ENCODE assay signal across 13 cellular contexts in the genomic region with DNA sequence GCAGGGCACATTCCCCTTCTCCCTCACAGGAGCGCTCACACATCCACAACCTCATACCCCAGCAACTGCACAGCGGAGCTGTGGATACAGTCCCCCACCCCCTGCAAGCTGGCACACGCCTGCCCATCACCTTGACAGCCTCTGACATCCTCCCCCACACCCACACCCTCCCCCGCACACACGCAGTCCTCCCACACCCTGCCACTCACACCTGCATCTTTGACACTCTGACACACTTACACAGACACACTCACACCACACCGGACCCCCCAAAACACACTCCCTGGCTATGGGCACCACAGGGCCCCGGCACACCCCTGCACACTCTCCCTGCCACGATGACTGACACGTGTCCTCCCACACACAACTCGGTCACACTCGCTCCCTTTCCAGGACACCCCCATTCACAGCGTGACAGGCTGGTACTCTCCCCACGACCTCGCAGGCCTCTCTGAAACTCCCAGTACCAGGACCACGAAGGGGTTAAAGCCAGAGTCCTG. TPM values are rescaled to one million over a fixed set of nuclear protein-coding genes. Genes with fewer than 3 reads are reported as not detected.
A peak's percentile ranks its signal among the peaks of the same experiment; 100 is the strongest.
DNase-seq lines count a peak whose midpoint lies in the region; TF ChIP-seq lines count a peak whose summit lies in the region.
"Had no signal": no experiment of that assay in that cellular context is flagged by ENCODE, and none has a peak within 500 bp of the region (broad histone marks: within the 10 kb centered on the region; RNA-seq: fewer than 3 reads in every experiment).

No MANE protein-coding gene starts in this region.

- TF ChIP-seq CTCF in coronary artery (IDR thresholded peaks at IDR 0.05) (no peak), nephron (IDR thresholded peaks at IDR 0.05; ENCODE audit: unreplicated experiment in 3 of 3) (no peak)

- no peak overlapping the region for H3K4me3 ChIP-seq in CD4-positive, alpha-beta memory T cell (ENCODE audit: low read length in 2 of 2)
- H3K4me3 ChIP-seq in H7 (ENCODE audit: insufficient read depth, low read depth, low read length), result peak overlapping the region; percentile 69; the same call in 1 of the 2 replicates
- H3K4me3 ChIP-seq in coronary artery, result peak overlapping the region; percentile 64
- H3K4me3 ChIP-seq in effector memory CD4-positive, alpha-beta T cell (ENCODE audit: insufficient read depth, low read depth, low read length, poor library complexity, severe bottlenecking), result no peak overlapping the region

- H3K9me3 Mint-ChIP-seq in CD4-positive, alpha-beta memory T cell, result no peaks in the 10 kb centered on the region
- H3K9me3 Mint-ChIP-seq in nephron, result no peaks in the 10 kb centered on the region

- peaks cover 25% of the 10 kb centered on the region for H3K4me1 ChIP-seq in CD4-positive, alpha-beta memory T cell (ENCODE audit: insufficient read depth, low read length)
- peaks cover 21% of the 10 kb centered on the region for H3K4me1 ChIP-seq in effector memory CD4-positive, alpha-beta T cell (ENCODE audit: control insufficient read depth, insufficient read depth, low read length, poor library complexity, severe bottlenecking)

- peaks cover 14 to 34% (median 23%) of the 10 kb centered on the region in 4 donors for H3K4me1 Mint-ChIP-seq in CD4-positive, alpha-beta memory T cell
- H3K4me1 Mint-ChIP-seq in nephron, result peaks cover 34% of the 10 kb centered on the region

- H3K36me3 ChIP-seq in CD4-positive, alpha-beta memory T cell (ENCODE audit: insufficient read depth, low read length), result no peaks in the 10 kb centered on the region
- H3K36me3 ChIP-seq in H7 (replicated peaks; ENCODE audit: control insufficient read depth, insufficient read depth, low read length), result no peaks in the 10 kb centered on the region
- no peaks in the 10 kb centered on the region for H3K36me3 ChIP-seq in effector memory CD4-positive, alpha-beta T cell (ENCODE audit: control insufficient read depth, insufficient read depth, low read length)
- H3K36me3 ChIP-seq: gastrocnemius medialis had no signal

- H3K4me3 Mint-ChIP-seq in CD4-positive, alpha-beta memory T cell, result peak overlapping the region in 5 of 8 donors; percentile 10 to 52 (median 34)
- peak overlapping the region; percentile 80 to 83 (median 81) for H3K4me3 Mint-ChIP-seq in nephron

- H3K36me3 Mint-ChIP-seq in CD4-positive, alpha-beta memory T cell, result peaks cover 0 to 1% of the 10 kb centered on the region in 2 donors
- no peaks in the 10 kb centered on the region for H3K36me3 Mint-ChIP-seq in nephron (ENCODE audit: low read depth)

- POLR2A ChIA-PET in CD4-positive, alpha-beta memory T cell (lab: Charles Lee; ENCODE audit: partially characterized antibody), result no interaction called here

- H3K9me3 ChIP-seq in CD4-positive, alpha-beta memory T cell (ENCODE audit: control insufficient read depth in 1 of 2, low read length in 2 of 2), result no peaks in the 10 kb centered on the region
- H3K9me3 ChIP-seq in effector memory CD4-positive, alpha-beta T cell (ENCODE audit: control insufficient read depth, low read length), result no peaks in the 10 kb centered on the region
- H3K9me3 ChIP-seq: gastrocnemius medialis had no signal

- H3K27me3 ChIP-seq in CD4-positive, alpha-beta memory T cell (ENCODE audit: insufficient read depth, low read length), result peaks cover 19% of the 10 kb centered on the region
- H3K27me3 ChIP-seq in H7 (ENCODE audit: control insufficient read depth, insufficient read depth, low read length), result peaks cover 53% of the 10 kb centered on the region
- peaks cover 31% of the 10 kb centered on the region for H3K27me3 ChIP-seq in effector memory CD4-positive, alpha-beta T cell (replicated peaks; ENCODE audit: control insufficient read depth, insufficient read depth, low read length, poor library complexity, severe bottlenecking)

- no peak for DNase-seq in CD4-positive, alpha-beta memory T cell
- no peak for DNase-seq in H7
- DNase-seq in coronary artery (ENCODE audit: low spot score), result no peak
- no peak for DNase-seq in GDM1 (lab: John Stamatoyannopoulos, UW)
- no peak for DNase-seq in hepatic stellate cell (ENCODE audit: low spot score)
- no peak for DNase-seq in effector memory CD4-positive, alpha-beta T cell
- DNase-seq: cerebellar nuclear complex, gastrocnemius medialis, Karpas-422, SIG-M5 had no signal

- H3K27ac Mint-ChIP-seq in CD4-positive, alpha-beta memory T cell, result no peak overlapping the region
- H3K27ac Mint-ChIP-seq in nephron, result peak overlapping the region in 2 of 3 experiments; percentile 4 to 37

- CTCF ChIA-PET in CD4-positive, alpha-beta memory T cell (lab: Charles Lee; ENCODE audit: partially characterized antibody), result interaction anchor here (1.1 to 9.5 kb wide), 5 partner anchors 7 to 220 kb away, joined by 3 to 114 read pairs (median 87); no protein-coding TSS in a partner anchor

- intact Hi-C loops in CD4-positive, alpha-beta memory T cell (cut with micrococcal nuclease), result no loop called here

- H3K27me3 Mint-ChIP-seq in CD4-positive, alpha-beta memory T cell, result peaks cover 23 to 32% of the 10 kb centered on the region in 2 donors
- peaks cover 75% of the 10 kb centered on the region for H3K27me3 Mint-ChIP-seq in nephron (ENCODE audit: low read depth)

- H3K27ac ChIP-seq in CD4-positive, alpha-beta memory T cell (ENCODE audit: low read depth, low read length), result no peak overlapping the region
- no peak overlapping the region for H3K27ac ChIP-seq in coronary artery
- no peak overlapping the region for H3K27ac ChIP-seq in effector memory CD4-positive, alpha-beta T cell (ENCODE audit: insufficient read depth, low read length, poor library complexity, severe bottlenecking)
- H3K27ac ChIP-seq: gastrocnemius medialis had no signal

RNA-seq across cellular contexts. Expression of a gene that starts 0.5 kb away (rescaled TPM):
- not detected for total RNA-seq in CD4-positive, alpha-beta memory T cell
- polyA plus RNA-seq in CD4-positive, alpha-beta memory T cell, result not detected
- total RNA-seq in H7 (2014; rRNA removed; shearing (Covaris generic)), result 8.3 and 11.8 TPM in 2 replicates

RNA-seq across cellular contexts. Expression of a gene that starts 10.7 kb away (rescaled TPM):
- total RNA-seq in CD4-positive, alpha-beta memory T cell, result 100 to 1,000 TPM; 105 to 110 TPM
- polyA plus RNA-seq in CD4-positive, alpha-beta memory T cell, result 10 to 100 TPM; 42.2 to 43.2 TPM
- total RNA-seq in H7 (2014; rRNA removed; shearing (Covaris generic)), result 55.6 and 66.3 TPM in 2 replicates

RNA-seq across cellular contexts. Expression of a gene that starts 18.5 kb away (rescaled TPM):
- total RNA-seq in CD4-positive, alpha-beta memory T cell, result not detected
- polyA plus RNA-seq in CD4-positive, alpha-beta memory T cell, result under 1 TPM in 1 of 2 donors, not detected in 1; 0.06 TPM
- total RNA-seq in H7 (2014; rRNA removed; shearing (Covaris generic)), result not detected in 2 replicates
- total RNA-seq: gastrocnemius medialis, mucosa of gallbladder, NCI-H460 had no signal

RNA-seq across cellular contexts. Expression of a gene that starts 38.9 kb away (rescaled TPM):
- total RNA-seq in CD4-positive, alpha-beta memory T cell, result 1 to 10 TPM; 5.9 to 6.3 TPM
- under 1 TPM in 1 of 2 donors, not detected in 1; 0.14 TPM for polyA plus RNA-seq in CD4-positive, alpha-beta memory T cell
- total RNA-seq in H7 (2014; rRNA removed; shearing (Covaris generic)), result 0.69 and 2.7 TPM in 2 replicates

RNA-seq across cellular contexts. Expression of a gene that starts 42.0 kb away (rescaled TPM):
- under 1 TPM in 1 of 2 experiments, not detected in 1; 0.55 TPM for total RNA-seq in CD4-positive, alpha-beta memory T cell
- not detected for polyA plus RNA-seq in CD4-positive, alpha-beta memory T cell
- 2.4 and 4.0 TPM in 2 replicates for total RNA-seq in H7 (2014; rRNA removed; shearing (Covaris generic))
- total RNA-seq: NCI-H460 had no signal

Comparison
In these comparisons a context has a peak if more than half of its experiments do, and no peak if none do; other contexts are left out.
1. H3K4me3 ChIP-seq: peak in H7 (single experiment) and coronary artery (single experiment); none in CD4-positive, alpha-beta memory T cell (0 of 2) and effector memory CD4-positive, alpha-beta T cell (single experiment).
2. H3K27ac Mint-ChIP-seq: peak in nephron (2 of 3); none in CD4-positive, alpha-beta memory T cell (0 of 7).